ENCODE assay signal across 1 cellular context in the genomic region with DNA sequence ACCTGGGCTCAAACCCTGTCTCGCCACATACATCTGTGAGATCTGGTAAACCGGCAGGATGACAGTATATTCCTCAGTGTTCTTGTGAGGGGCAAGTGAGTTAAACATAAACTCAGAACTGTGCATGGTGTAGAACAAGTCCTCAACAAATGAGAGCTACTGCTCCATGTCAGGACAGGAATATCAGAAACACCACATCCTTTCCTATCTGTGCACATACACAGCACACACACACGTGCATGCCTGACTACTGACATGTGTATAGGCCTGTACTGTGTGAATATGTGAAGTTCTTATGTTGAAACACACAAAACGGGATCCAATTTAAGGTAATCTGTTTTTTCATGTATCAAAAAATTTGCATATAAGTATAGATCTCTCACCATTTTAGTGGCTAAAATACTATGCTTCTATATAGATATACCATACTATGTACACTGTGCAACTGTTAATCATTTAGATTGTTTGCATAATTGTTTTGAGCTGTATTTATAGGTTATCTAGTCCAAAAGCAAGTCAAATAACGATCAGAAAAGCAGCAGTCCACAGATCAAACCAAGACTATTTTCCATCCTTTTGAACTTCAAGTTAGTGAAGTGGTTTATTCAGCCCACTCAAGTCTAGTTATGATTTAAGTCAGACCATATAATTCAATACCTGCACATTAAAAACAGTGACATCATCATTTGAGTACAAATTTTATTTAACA.
TF ChIP-seq lines count a peak whose summit lies in the region.

No MANE protein-coding gene starts in this region.

TF ChIP-seq in K562, 482 proteins besides CTCF, POLR2A, EP300 and RAD21:
- TF ChIP-seq, protein P1, sequence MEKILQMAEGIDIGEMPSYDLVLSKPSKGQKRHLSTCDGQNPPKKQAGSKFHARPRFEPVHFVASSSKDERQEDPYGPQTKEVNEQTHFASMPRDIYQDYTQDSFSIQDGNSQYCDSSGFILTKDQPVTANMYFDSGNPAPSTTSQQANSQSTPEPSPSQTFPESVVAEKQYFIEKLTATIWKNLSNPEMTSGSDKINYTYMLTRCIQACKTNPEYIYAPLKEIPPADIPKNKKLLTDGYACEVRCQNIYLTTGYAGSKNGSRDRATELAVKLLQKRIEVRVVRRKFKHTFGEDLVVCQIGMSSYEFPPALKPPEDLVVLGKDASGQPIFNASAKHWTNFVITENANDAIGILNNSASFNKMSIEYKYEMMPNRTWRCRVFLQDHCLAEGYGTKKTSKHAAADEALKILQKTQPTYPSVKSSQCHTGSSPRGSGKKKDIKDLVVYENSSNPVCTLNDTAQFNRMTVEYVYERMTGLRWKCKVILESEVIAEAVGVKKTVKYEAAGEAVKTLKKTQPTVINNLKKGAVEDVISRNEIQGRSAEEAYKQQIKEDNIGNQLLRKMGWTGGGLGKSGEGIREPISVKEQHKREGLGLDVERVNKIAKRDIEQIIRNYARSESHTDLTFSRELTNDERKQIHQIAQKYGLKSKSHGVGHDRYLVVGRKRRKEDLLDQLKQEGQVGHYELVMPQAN (IDR thresholded peaks at IDR 0.05; ENCODE audit: borderline replicate concordance), result no peak
- TF ChIP-seq, protein P2, sequence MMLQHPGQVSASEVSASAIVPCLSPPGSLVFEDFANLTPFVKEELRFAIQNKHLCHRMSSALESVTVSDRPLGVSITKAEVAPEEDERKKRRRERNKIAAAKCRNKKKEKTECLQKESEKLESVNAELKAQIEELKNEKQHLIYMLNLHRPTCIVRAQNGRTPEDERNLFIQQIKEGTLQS (IDR thresholded peaks at IDR 0.05), result peak; percentile 47; the same call in 1 of the 2 replicates
- TF ChIP-seq, protein P2 (CRISPR knock-in tag; conservative IDR thresholded peaks at IDR 0.05), result no peak
TF ChIP-seq in K562: peak in this region for 1.
